33 cellular contexts compared by ENCODE assay signal in genomic region chr6:107328081-107328480, GRCh38.
"Had no signal": no experiment of that assay in that cellular context is flagged by ENCODE, and none has a peak within 500 bp of the region (broad histone marks: within the 10 kb centered on the region; RNA-seq: fewer than 3 reads in every experiment).

No MANE protein-coding gene starts in this region.

- H3K27ac ChIP-seq: adrenal gland, ascending aorta, body of pancreas, brain microvascular endothelial cell, breast epithelium, cardiac muscle cell had no signal

- H3K9me3 ChIP-seq: adrenal gland, ascending aorta, body of pancreas, breast epithelium had no signal

- FAIRE-seq: astrocyte, bronchial epithelial cell had no signal

- H3K4me3 ChIP-seq: adrenal gland, ascending aorta, body of pancreas, breast epithelium, cardiac muscle cell had no signal

- ATAC-seq: activated naive CD4-positive, alpha-beta T cell treated with anti-CD3 and anti-CD28 coated beads, Interleukin-2, amount 50 U/mL, for 72 hours; activated naive CD8-positive, alpha-beta T cell treated with anti-CD3 and anti-CD28 coated beads, Interleukin-2, amount 50 U/mL, for 24 hours; activated T-cell treated with anti-CD3 and anti-CD28 coated beads, Interleukin-2, amount 50 U/mL, for 4 hours; activated T-cell treated with anti-CD3 and anti-CD28 coated beads, Interleukin-2, amount 50 U/mL, for 72 hours; activated T-helper 17 cell treated with anti-CD3 and anti-CD28 coated beads, Interleukin-2, amount 50 U/mL, for 72 hours; body of pancreas had no signal

- H3K36me3 ChIP-seq: adrenal gland, ascending aorta, brain microvascular endothelial cell, breast epithelium, cardiac muscle cell had no signal

- H3K4me1 ChIP-seq: ascending aorta, body of pancreas, breast epithelium had no signal

- DNase-seq: activated effector memory CD4-positive, alpha-beta T cell treated with anti-CD3 and anti-CD28 coated beads, Interleukin-2, amount 50 U/mL, for 16 hours; activated effector memory CD4-positive, alpha-beta T cell treated with Interleukin-2 at 50 U/mL for 16 hours; activated gamma-delta T cell; activated gamma-delta T cell treated with Interleukin-2 at 50 U/mL for 16 hours; activated naive CD4-positive, alpha-beta T cell; activated naive CD4-positive, alpha-beta T cell treated with anti-CD3 and anti-CD28 coated beads for 36 hours; activated naive CD4-positive, alpha-beta T cell treated with anti-CD3 and anti-CD28 coated beads, Interleukin-2, amount 10 ng/mL, durations not matched to agents 7 days and 5 days; activated naive CD4-positive, alpha-beta T cell treated with anti-CD3 and anti-CD28 coated beads, Interleukin-2, amount 50 U/mL, for 16 hours; activated naive CD4-positive, alpha-beta T cell treated with Interleukin-2 at 50 U/mL for 16 hours; activated naive CD8-positive, alpha-beta T cell treated with anti-CD3 and anti-CD28 coated beads for 36 hours; activated naive CD8-positive, alpha-beta T cell treated with anti-CD3 and anti-CD28 coated beads, Interleukin-2, amount 10 ng/mL, durations not matched to agents 7 days and 5 days; activated naive CD8-positive, alpha-beta T cell treated with anti-CD3 and anti-CD28 coated beads, Interleukin-2, amount 50 U/mL, for 24 hours; activated T-cell treated with anti-CD3 and anti-CD28 coated beads, Interleukin-2, amount 50 U/mL, for 1 hour; activated T-cell treated with anti-CD3 and anti-CD28 coated beads, Interleukin-2, amount 50 U/mL, for 24 hours; activated T-cell treated with anti-CD3 and anti-CD28 coated beads, Interleukin-2, amount 50 U/mL, for 4 hours; activated T-cell treated with anti-CD3 and anti-CD28 coated beads, Interleukin-2, amount 50 U/mL, for 48 hours; activated T-cell treated with anti-CD3 and anti-CD28 coated beads, Interleukin-2, amount 50 U/mL, for 72 hours; adrenal gland; amniotic stem cell; anterior cingulate cortex; aorta; body of pancreas; brain microvascular endothelial cell; caudate nucleus; central memory CD4-positive, alpha-beta T cell; cerebellar nuclear complex had no signal

- H3K27me3 ChIP-seq: adrenal gland, ascending aorta, body of pancreas, brain microvascular endothelial cell, breast epithelium, cardiac muscle cell had no signal
